9 cellular contexts compared by ENCODE assay signal in genomic region chr1:168235548-168235885, GRCh38. TPM values are rescaled to one million over a fixed set of nuclear protein-coding genes. Genes with fewer than 3 reads are reported as not detected.
A peak's percentile ranks its signal among the peaks of the same experiment; 100 is the strongest.
DNase-seq lines count a peak whose midpoint lies in the region; ATAC-seq and TF ChIP-seq lines count a peak whose summit lies in the region.
"Had no signal": no experiment of that assay in that cellular context is flagged by ENCODE, and none has a peak within 500 bp of the region (broad histone marks: within the 10 kb centered on the region; RNA-seq: fewer than 3 reads in every experiment).

No MANE protein-coding gene starts in this region.

- TF ChIP-seq CTCF in endodermal cell (conservative IDR thresholded peaks at IDR 0.05) (peak; percentile 4), tibial nerve (IDR thresholded peaks at IDR 0.05) (peak in 1 of 5 experiments; percentile 3)

- H3K9me3 ChIP-seq in endodermal cell (ENCODE audit: control insufficient read depth, low read length) (no peaks in the 10 kb centered on the region), tibial nerve (no peaks in the 10 kb centered on the region)

- H3K4me1 Mint-ChIP-seq in activated naive CD4-positive, alpha-beta T cell treated with anti-CD3 and anti-CD28 coated beads, Interleukin-2, amount 10 ng/mL, durations not matched to agents 7 days and 5 days = peaks cover 53% of the 10 kb centered on the region
- peaks cover 10% of the 10 kb centered on the region for H3K4me1 Mint-ChIP-seq in endodermal cell
- H3K4me1 Mint-ChIP-seq in stimulated activated memory B cell treated with anti-CD40 and anti-IgM and Interleukin-4, amounts not matched to agents 10 μg/mL and 1 μg/mL and 100 μg/mL, for 72 hours = peaks cover 62% of the 10 kb centered on the region

- H3K27ac ChIP-seq in endodermal cell (ENCODE audit: low read depth, low read length) (no peak overlapping the region), tibial nerve (peak overlapping the region in 3 of 4 donors; percentile 1 to 79 (median 72))

- H3K27me3 ChIP-seq in endodermal cell (ENCODE audit: control insufficient read depth, insufficient read depth, low read length, poor library complexity, severe bottlenecking) (no peaks in the 10 kb centered on the region), tibial nerve (no peaks in the 10 kb centered on the region)

- peaks cover 36 to 63% of the 10 kb centered on the region in 2 donors for H3K36me3 Mint-ChIP-seq in activated naive CD4-positive, alpha-beta T cell treated with anti-CD3 and anti-CD28 coated beads, Interleukin-2, amount 50 U/mL, for 72 hours
- peaks cover 72% of the 10 kb centered on the region for H3K36me3 Mint-ChIP-seq in activated naive CD4-positive, alpha-beta T cell treated with anti-CD3 and anti-CD28 coated beads, Interleukin-2, amount 10 ng/mL, durations not matched to agents 7 days and 5 days
- peaks cover 64% of the 10 kb centered on the region for H3K36me3 Mint-ChIP-seq in endodermal cell (ENCODE audit: low read depth)
- H3K36me3 Mint-ChIP-seq in stimulated activated memory B cell treated with anti-CD40 and anti-IgM and Interleukin-4, amounts not matched to agents 10 μg/mL and 1 μg/mL and 100 μg/mL, for 72 hours = peaks cover 84% of the 10 kb centered on the region

- peaks cover 76% of the 10 kb centered on the region for H3K36me3 ChIP-seq in endodermal cell (ENCODE audit: control insufficient read depth, insufficient read depth, low read length)
- peaks cover 2 to 88% (median 8%) of the 10 kb centered on the region in 3 donors for H3K36me3 ChIP-seq in tibial nerve

- TF ChIP-seq EP300 in tibial nerve (IDR thresholded peaks at IDR 0.05) = no peak

- H3K4me3 ChIP-seq in endodermal cell (ENCODE audit: low read length) (no peak overlapping the region), tibial nerve (no peak overlapping the region)

- no peak overlapping the region for H3K4me3 Mint-ChIP-seq in activated naive CD4-positive, alpha-beta T cell treated with anti-CD3 and anti-CD28 coated beads, Interleukin-2, amount 10 ng/mL, durations not matched to agents 7 days and 5 days
- H3K4me3 Mint-ChIP-seq in endodermal cell = no peak overlapping the region
- no peak overlapping the region for H3K4me3 Mint-ChIP-seq in stimulated activated memory B cell treated with anti-CD40 and anti-IgM and Interleukin-4, amounts not matched to agents 10 μg/mL and 1 μg/mL and 100 μg/mL, for 72 hours

- no peaks in the 10 kb centered on the region for H3K9me3 Mint-ChIP-seq in activated naive CD4-positive, alpha-beta T cell treated with anti-CD3 and anti-CD28 coated beads, Interleukin-2, amount 50 U/mL, for 72 hours
- no peaks in the 10 kb centered on the region for H3K9me3 Mint-ChIP-seq in activated naive CD4-positive, alpha-beta T cell treated with anti-CD3 and anti-CD28 coated beads, Interleukin-2, amount 10 ng/mL, durations not matched to agents 7 days and 5 days
- no peaks in the 10 kb centered on the region for H3K9me3 Mint-ChIP-seq in endodermal cell
- no peaks in the 10 kb centered on the region for H3K9me3 Mint-ChIP-seq in stimulated activated memory B cell treated with anti-CD40 and anti-IgM and Interleukin-4, amounts not matched to agents 10 μg/mL and 1 μg/mL and 100 μg/mL, for 72 hours

- H3K9ac ChIP-seq in endodermal cell (ENCODE audit: extremely low read depth, low read length, poor library complexity, severe bottlenecking) = no peak overlapping the region

- no peak for ATAC-seq in activated naive CD4-positive, alpha-beta T cell treated with anti-CD3 and anti-CD28 coated beads, Interleukin-2, amount 50 U/mL, for 72 hours
- ATAC-seq in HG03520 (IDR thresholded peaks at IDR 0.05; ENCODE audit: unreplicated experiment) = peak; percentile 9
- no peak for ATAC-seq in stimulated activated memory B cell treated with anti-CD40 and anti-IgM and Interleukin-4, amounts not matched to agents 10 μg/mL and 1 μg/mL and 100 μg/mL, for 72 hours

- no peaks in the 10 kb centered on the region for H3K4me1 ChIP-seq in endodermal cell (ENCODE audit: control insufficient read depth, insufficient read depth, low read length)
- peaks cover 0 to 36% (median 8%) of the 10 kb centered on the region in 4 donors for H3K4me1 ChIP-seq in tibial nerve

- no peak for TF ChIP-seq POLR2A in tibial nerve (IDR thresholded peaks at IDR 0.05)

- DNase-seq in activated naive CD4-positive, alpha-beta T cell treated with anti-CD3 and anti-CD28 coated beads, Interleukin-2, amount 50 U/mL, for 72 hours (ENCODE audit: low spot score in 2 of 2) = no peak
- no peak for DNase-seq in activated naive CD4-positive, alpha-beta T cell treated with anti-CD3 and anti-CD28 coated beads, Interleukin-2, amount 10 ng/mL, durations not matched to agents 7 days and 5 days
- DNase-seq in endodermal cell (no peak), tibial nerve (ENCODE audit: low spot score in 2 of 2) (no peak), NCI-H2107 treated with DMSO at 0.1 percent for 48 hours (lab: John Stamatoyannopoulos, UW; ENCODE audit: unreplicated experiment) (no peak)
- DNase-seq in stimulated activated CD4-positive, alpha-beta T cell treated with anti-CD3 and anti-CD28 coated beads, Interleukin-1b, Interleukin-23, amount 100 ng/mL, for 48 hours = no peak
- DNase-seq: stimulated activated naive CD4-positive, alpha-beta T cell treated with Interleukin-2 at 50 U/mL for 16 hours had no signal

- no peaks in the 10 kb centered on the region for H3K27me3 Mint-ChIP-seq in activated naive CD4-positive, alpha-beta T cell treated with anti-CD3 and anti-CD28 coated beads, Interleukin-2, amount 10 ng/mL, durations not matched to agents 7 days and 5 days
- H3K27me3 Mint-ChIP-seq in endodermal cell (ENCODE audit: insufficient read depth) = no peaks in the 10 kb centered on the region
- no peaks in the 10 kb centered on the region for H3K27me3 Mint-ChIP-seq in stimulated activated memory B cell treated with anti-CD40 and anti-IgM and Interleukin-4, amounts not matched to agents 10 μg/mL and 1 μg/mL and 100 μg/mL, for 72 hours

- H3K27ac Mint-ChIP-seq in activated naive CD4-positive, alpha-beta T cell treated with anti-CD3 and anti-CD28 coated beads, Interleukin-2, amount 50 U/mL, for 72 hours = peak overlapping the region; percentile 48 to 82
- no peak overlapping the region for H3K27ac Mint-ChIP-seq in activated naive CD4-positive, alpha-beta T cell treated with anti-CD3 and anti-CD28 coated beads, Interleukin-2, amount 10 ng/mL, durations not matched to agents 7 days and 5 days
- no peak overlapping the region for H3K27ac Mint-ChIP-seq in endodermal cell
- H3K27ac Mint-ChIP-seq in stimulated activated memory B cell treated with anti-CD40 and anti-IgM and Interleukin-4, amounts not matched to agents 10 μg/mL and 1 μg/mL and 100 μg/mL, for 72 hours = no peak overlapping the region

- CTCF ChIA-PET in activated naive CD4-positive, alpha-beta T cell treated with anti-CD3 and anti-CD28 coated beads, Interleukin-2, amount 10 ng/mL, durations not matched to agents 7 days and 5 days (lab: Charles Lee) = interaction anchor here (0.6 to 3.8 kb wide), 26 partner anchors 8 to 208 kb away, joined by 3 to 60 read pairs (median 5); partner anchors contain the start of genes SFT2D2 and TIPRL

RNA-seq across cellular contexts. Expression of gene SFT2D2, which starts 9.7 kb away (rescaled TPM):
- total RNA-seq in activated naive CD4-positive, alpha-beta T cell treated with anti-CD3 and anti-CD28 coated beads, Interleukin-2, amount 50 U/mL, for 72 hours = 10 to 100 TPM; 40.8 to 49.8 TPM
- 10 to 100 TPM; 32.5 to 34.3 TPM for total RNA-seq in endodermal cell
- polyA plus RNA-seq in endodermal cell (2013, experiment 1 of 2) = 11.8 TPM
- 12.3 TPM for polyA plus RNA-seq in endodermal cell (2013, experiment 2 of 2)
- total RNA-seq in tibial nerve = 10 to 100 TPM; 34.5 to 43.8 (median 42.2) TPM

RNA-seq across cellular contexts. Expression of gene TBX19, which starts 45.2 kb away (rescaled TPM):
- 1 to 10 TPM; 2.0 to 2.9 TPM for total RNA-seq in activated naive CD4-positive, alpha-beta T cell treated with anti-CD3 and anti-CD28 coated beads, Interleukin-2, amount 50 U/mL, for 72 hours
- total RNA-seq in endodermal cell = 1 to 10 TPM; 2.2 to 2.5 TPM
- 2.8 TPM for polyA plus RNA-seq in endodermal cell (2013, experiment 1 of 2)
- polyA plus RNA-seq in endodermal cell (2013, experiment 2 of 2) = 3.1 TPM
- total RNA-seq in tibial nerve = 1 to 10 TPM; 1.8 to 8.5 (median 3.7) TPM

RNA-seq across cellular contexts. Expression of gene TIPRL, which starts 56.8 kb away (rescaled TPM):
- total RNA-seq in activated naive CD4-positive, alpha-beta T cell treated with anti-CD3 and anti-CD28 coated beads, Interleukin-2, amount 50 U/mL, for 72 hours = 10 to 100 TPM; 40.7 to 82.2 TPM
- 10 to 100 TPM; 29.3 to 30.9 TPM for total RNA-seq in endodermal cell
- 32.4 TPM for polyA plus RNA-seq in endodermal cell (2013, experiment 1 of 2)
- 34.6 TPM for polyA plus RNA-seq in endodermal cell (2013, experiment 2 of 2)
- total RNA-seq in tibial nerve = 10 to 100 TPM; 16.5 to 25.3 (median 20.6) TPM

Comparison
In these comparisons a context has a peak if more than half of its experiments do, and no peak if none do; other contexts are left out.
1. H3K27ac Mint-ChIP-seq: peak in activated naive CD4-positive, alpha-beta T cell treated with anti-CD3 and anti-CD28 coated beads, Interleukin-2, amount 50 U/mL, for 72 hours (2 of 2); none in activated naive CD4-positive, alpha-beta T cell treated with anti-CD3 and anti-CD28 coated beads, Interleukin-2, amount 10 ng/mL, durations not matched to agents 7 days and 5 days (single experiment), endodermal cell (single experiment) and stimulated activated memory B cell treated with anti-CD40 and anti-IgM and Interleukin-4, amounts not matched to agents 10 μg/mL and 1 μg/mL and 100 μg/mL, for 72 hours (single experiment).